Comparison of ENCODE assay signal across 8 cellular contexts in genomic region chr17:64736804-64737492, GRCh38.
DNase-seq lines count a peak whose midpoint lies in the region; ATAC-seq and TF ChIP-seq lines count a peak whose summit lies in the region.

No MANE protein-coding gene starts in this region.

- no peaks in the 10 kb centered on the region for H4K20me1 ChIP-seq in PC-9 (ENCODE audit: insufficient read depth)

- H3K36me3 Mint-ChIP-seq in activated naive CD4-positive, alpha-beta T cell treated with anti-CD3 and anti-CD28 coated beads for 36 hours (ENCODE audit: low read depth): no peaks in the 10 kb centered on the region
- no peaks in the 10 kb centered on the region for H3K36me3 Mint-ChIP-seq in immature natural killer cell

- no peak overlapping the region for H3K27ac ChIP-seq in PC-9

- H3K36me3 ChIP-seq in PC-9 (ENCODE audit: low read depth): no peaks in the 10 kb centered on the region

- intact Hi-C loops in PC-9 (cut with micrococcal nuclease; ENCODE audit: unreplicated experiment): no loop called here
- intact Hi-C loops in activated naive CD4-positive, alpha-beta T cell treated with anti-CD3 and anti-CD28 coated beads for 36 hours (cut with micrococcal nuclease): loop anchor here (1.0 to 10.0 kb wide), 5 partner anchors 75 to 412 kb away; partner anchors contain the start of genes POLG2 and SMURF2

- POLR2A ChIA-PET in PC-9 (lab: Charles Lee; ENCODE audit: unreplicated experiment): no interaction called here

- H2AFZ ChIP-seq in PC-9: no peak overlapping the region

- ATAC-seq in GM18498 (IDR thresholded peaks at IDR 0.05; ENCODE audit: unreplicated experiment): no peak
- no peak for ATAC-seq in omental fat pad (ENCODE audit: low FRiP score)

- H3K79me2 ChIP-seq in PC-9 (ENCODE audit: low read depth): no peaks in the 10 kb centered on the region

- H3K27me3 ChIP-seq in PC-9 (ENCODE audit: insufficient read depth, low read depth): no peaks in the 10 kb centered on the region

- H3K4me3 Mint-ChIP-seq in activated naive CD4-positive, alpha-beta T cell treated with anti-CD3 and anti-CD28 coated beads for 36 hours: no peak overlapping the region
- H3K4me3 Mint-ChIP-seq in immature natural killer cell: peak overlapping the region in 1 of 5 donors; percentile 30

- H3K4me2 ChIP-seq in PC-9: no peak overlapping the region

- H3K27me3 Mint-ChIP-seq in activated naive CD4-positive, alpha-beta T cell treated with anti-CD3 and anti-CD28 coated beads for 36 hours (ENCODE audit: low read depth): no peaks in the 10 kb centered on the region
- H3K27me3 Mint-ChIP-seq in immature natural killer cell (ENCODE audit: low read depth in 3 of 3): peaks cover 0 to 1% (median 0%) of the 10 kb centered on the region in 3 donors

- H3K4me3 ChIP-seq in PC-9: no peak overlapping the region

- TF ChIP-seq CTCF in PC-9 (conservative IDR thresholded peaks at IDR 0.05) (peak; percentile 79), omental fat pad (IDR thresholded peaks at IDR 0.05) (no peak)

- peaks cover 13% of the 10 kb centered on the region for H3K4me1 Mint-ChIP-seq in activated naive CD4-positive, alpha-beta T cell treated with anti-CD3 and anti-CD28 coated beads for 36 hours (ENCODE audit: low read depth)
- H3K4me1 Mint-ChIP-seq in immature natural killer cell: peaks cover 11 to 16% of the 10 kb centered on the region in 2 donors

- H3K9me3 Mint-ChIP-seq in activated naive CD4-positive, alpha-beta T cell treated with anti-CD3 and anti-CD28 coated beads for 36 hours: no peaks in the 10 kb centered on the region
- H3K9me3 Mint-ChIP-seq in immature natural killer cell: no peaks in the 10 kb centered on the region

- CTCF ChIA-PET in PC-9 (lab: Charles Lee): interaction anchor here (0.7 kb wide), 1 partner anchor 95 kb away, joined by 14 read pairs; no protein-coding TSS in a partner anchor
- CTCF ChIA-PET in activated naive CD4-positive, alpha-beta T cell treated with anti-CD3 and anti-CD28 coated beads for 36 hours (lab: Charles Lee): interaction anchor here (0.6 to 3.8 kb wide), 13 partner anchors 9 to 612 kb away, joined by 3 to 34 read pairs (median 3); no protein-coding TSS in a partner anchor

- DNase-seq in SHP77 (lab: John Stamatoyannopoulos, UW): peak; percentile 1 to 13
- no peak for DNase-seq in SHP77 treated with DMSO at 0.1 percent for 48 hours (lab: John Stamatoyannopoulos, UW)
- DNase-seq in PC-9: peak; percentile 44 to 62
- peak; percentile 80 for DNase-seq in activated naive CD4-positive, alpha-beta T cell treated with anti-CD3 and anti-CD28 coated beads for 36 hours
- DNase-seq in immature natural killer cell: peak; percentile 41 to 54 (median 50)
- peak; percentile 10 for DNase-seq in stimulated activated CD8-positive, alpha-beta memory T cell treated with anti-CD3 and anti-CD28 coated beads, Interleukin-15, amount 100 ng/mL, for 1 hour (ENCODE audit: low read depth)
- no peak for DNase-seq in omental fat pad (ENCODE audit: low spot score)

- no peaks in the 10 kb centered on the region for H3K9me2 ChIP-seq in PC-9 (ENCODE audit: insufficient read depth)

- no peak overlapping the region for H3K27ac Mint-ChIP-seq in activated naive CD4-positive, alpha-beta T cell treated with anti-CD3 and anti-CD28 coated beads for 36 hours
- peak overlapping the region in 1 of 6 donors; percentile 35 for H3K27ac Mint-ChIP-seq in immature natural killer cell

- H3F3A ChIP-seq in PC-9 (ENCODE audit: insufficient read depth, low read depth): 0 out of 2 replicates have a peak, but pooled peaks cover 2% of the 10 kb centered on the region

- no peaks in the 10 kb centered on the region for H3K9me3 ChIP-seq in PC-9 (ENCODE audit: insufficient read depth, low read depth)

- no peaks in the 10 kb centered on the region for H3K4me1 ChIP-seq in PC-9 (replicated peaks; ENCODE audit: insufficient read depth)

- BruUV-seq in PC-9 (replicated peaks; lab: Mats Ljungman, UMichigan): no TSS peak

Comparison
In these comparisons a context has a peak if more than half of its experiments do, and no peak if none do; other contexts are left out.
1. DNase-seq: peak in SHP77 (2 of 2), PC-9 (2 of 2), activated naive CD4-positive, alpha-beta T cell treated with anti-CD3 and anti-CD28 coated beads for 36 hours (single experiment), immature natural killer cell (3 of 3) and stimulated activated CD8-positive, alpha-beta memory T cell treated with anti-CD3 and anti-CD28 coated beads, Interleukin-15, amount 100 ng/mL, for 1 hour (single experiment); none in SHP77 treated with DMSO at 0.1 percent for 48 hours (single experiment) and omental fat pad (single experiment).